ENCODE assay signal across 2 cellular contexts in genomic region chr18:58067611-58068010, GRCh38.
A peak's percentile ranks its signal among the peaks of the same experiment; 100 is the strongest.
TF ChIP-seq lines count a peak whose summit lies in the region.

No MANE protein-coding gene starts in this region.

TF ChIP-seq in HCT116, 20 proteins besides CTCF, POLR2A, EP300 and RAD21:
- TF ChIP-seq ZNF274 (IDR thresholded peaks at IDR 0.05; ENCODE audit: low read depth, low read length) (no peak), JUND (IDR thresholded peaks at IDR 0.05) (no peak), CBX3 (IDR thresholded peaks at IDR 0.05; ENCODE audit: low read depth) (no peak), EZH2phosphoT487 (IDR thresholded peaks at IDR 0.05; ENCODE audit: borderline replicate concordance) (no peak), EZH2 (IDR thresholded peaks at IDR 0.05) (no peak), FOSL1 (IDR thresholded peaks at IDR 0.05; ENCODE audit: low read depth) (no peak), TCF7L2 (IDR thresholded peaks at IDR 0.05; ENCODE audit: borderline replicate concordance, extremely low read depth, insufficient read depth, insufficient read length) (no peak), SIN3A (IDR thresholded peaks at IDR 0.05; ENCODE audit: low read depth) (no peak), ZBTB33 (IDR thresholded peaks at IDR 0.05; ENCODE audit: extremely low read depth, insufficient replicate concordance, low read length) (no peak), EGR1 (IDR thresholded peaks at IDR 0.05; ENCODE audit: low read depth) (no peak), ZFX (IDR thresholded peaks at IDR 0.05) (no peak), YY1 (IDR thresholded peaks at IDR 0.05; ENCODE audit: extremely low read depth, insufficient replicate concordance, low read depth, low read length) (no peak), MAX (IDR thresholded peaks at IDR 0.05) (no peak), SRF (IDR thresholded peaks at IDR 0.05; ENCODE audit: low read depth) (no peak), REST (IDR thresholded peaks at IDR 0.05; ENCODE audit: low read depth) (no peak), SP1 (IDR thresholded peaks at IDR 0.05; ENCODE audit: low read depth) (no peak), ELF1 (IDR thresholded peaks at IDR 0.05; ENCODE audit: borderline replicate concordance, low read depth) (no peak), ATF3 (IDR thresholded peaks at IDR 0.05) (no peak), POLR2AphosphoS5 (IDR thresholded peaks at IDR 0.05; ENCODE audit: low read depth, low read length) (no peak)

TF ChIP-seq in H1, 55 proteins besides CTCF, POLR2A, EP300 and RAD21:
- TF ChIP-seq GABPA (IDR thresholded peaks at IDR 0.05; ENCODE audit: borderline replicate concordance, insufficient read depth, low read length): no peak
- 0 out of 2 replicates have a peak, but pooled peaks have one; percentile 71 for TF ChIP-seq TEAD4 (IDR thresholded peaks at IDR 0.05; ENCODE audit: low read depth, low read length)
